8 cellular contexts compared by ENCODE assay signal in the genomic region with DNA sequence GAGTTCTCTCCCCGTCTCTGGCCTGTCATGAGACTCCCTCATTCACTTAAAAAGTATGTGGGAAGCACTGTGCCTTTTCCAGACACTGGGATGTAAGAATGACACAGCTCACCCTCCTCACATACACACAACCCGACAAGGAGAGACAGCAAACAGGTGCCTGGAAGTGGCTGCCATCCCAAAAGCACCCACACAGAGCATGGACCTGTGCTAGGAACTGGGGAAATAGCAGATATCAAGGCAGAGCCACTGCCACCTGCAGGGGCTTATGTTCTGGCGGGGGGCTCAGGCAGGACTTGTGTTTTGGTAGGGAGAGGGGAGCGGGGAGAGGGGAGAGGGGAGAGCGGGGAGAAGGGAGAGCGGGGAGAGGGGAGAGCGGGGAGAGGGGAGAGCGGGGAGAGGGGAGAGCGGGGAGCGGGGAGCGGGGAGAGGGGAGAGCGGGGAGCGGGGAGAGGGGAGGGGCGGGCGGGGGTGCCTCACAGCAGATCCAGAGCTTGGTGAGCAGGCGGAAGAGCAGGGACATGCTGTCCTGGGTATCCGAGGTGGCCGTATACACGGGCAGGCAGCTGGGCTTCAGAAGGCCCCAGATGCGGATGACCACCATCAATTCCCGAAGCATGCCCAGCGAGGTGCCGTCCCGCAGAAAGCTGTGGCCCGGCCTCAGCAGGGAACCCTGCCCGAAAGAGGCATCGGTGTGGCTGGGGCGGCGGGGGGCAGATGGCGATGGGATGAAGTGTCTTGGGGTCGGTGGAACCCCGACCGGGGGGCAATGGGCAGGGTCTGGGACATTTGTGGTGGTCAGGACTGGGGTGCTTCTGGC. TPM values are rescaled to one million over a fixed set of nuclear protein-coding genes. Genes with fewer than 3 reads are reported as not detected.
DNase-seq lines count a peak whose midpoint lies in the region; TF ChIP-seq lines count a peak whose summit lies in the region.

No MANE protein-coding gene starts in this region.

- H3K9me3 ChIP-seq in colonic mucosa (no peaks in the 10 kb centered on the region), osteoblast (ENCODE audit: low read depth, low read length) (no peaks in the 10 kb centered on the region), MG63 (no peaks in the 10 kb centered on the region)

- peak overlapping the region in 1 of 2 donors; percentile 66 for H3K9ac ChIP-seq in colonic mucosa (ENCODE audit: low read depth in 2 of 2, low read length in 2 of 2)

- H3K27ac Mint-ChIP-seq in IgD-negative memory B cell, result peak overlapping the region; percentile 82 to 98 (median 88)

- peaks cover 4 to 9% (median 6%) of the 10 kb centered on the region in 3 donors for H3K4me1 Mint-ChIP-seq in IgD-negative memory B cell

- H3K4me3 ChIP-seq in colonic mucosa (peak overlapping the region; percentile 22), osteoblast (ENCODE audit: insufficient read depth, low read length) (no peak overlapping the region), MG63 (no peak overlapping the region)

- no peaks in the 10 kb centered on the region for H3K9me3 Mint-ChIP-seq in IgD-negative memory B cell

- H3K27me3 ChIP-seq in colonic mucosa, result no peaks in the 10 kb centered on the region
- no peaks in the 10 kb centered on the region for H3K27me3 ChIP-seq in osteoblast (ENCODE audit: insufficient read depth, low read length)
- H3K27me3 ChIP-seq in MG63, result no peaks in the 10 kb centered on the region

- no peaks in the 10 kb centered on the region for H3K79me2 ChIP-seq in osteoblast (ENCODE audit: insufficient read depth, low read length)

- H3K27ac ChIP-seq in colonic mucosa, result peak overlapping the region; percentile 73
- H3K27ac ChIP-seq in osteoblast (ENCODE audit: low read depth, low read length), result no peak overlapping the region

- H3K4me1 ChIP-seq in colonic mucosa (peaks cover 5% of the 10 kb centered on the region), osteoblast (ENCODE audit: insufficient read depth, low read length) (peaks cover 16% of the 10 kb centered on the region)

- peaks cover 2% of the 10 kb centered on the region for H3K36me3 Mint-ChIP-seq in IgD-negative memory B cell

- H3K36me3 ChIP-seq in colonic mucosa (no peaks in the 10 kb centered on the region), osteoblast (ENCODE audit: insufficient read depth, low read length) (peaks cover 24% of the 10 kb centered on the region), MG63 (peaks cover 5% of the 10 kb centered on the region; the same call in 1 of the 2 replicates)

- H3K4me3 Mint-ChIP-seq in IgD-negative memory B cell, result peak overlapping the region in 2 of 4 donors; percentile 79 to 90

- DNase-seq in NCI-H1694 treated with DMSO at 0.1 percent for 48 hours (lab: John Stamatoyannopoulos, UW), result peak; percentile 7
- no peak for DNase-seq in NCI-H1694 (lab: John Stamatoyannopoulos, UW)
- DNase-seq in colonic mucosa, result no peak
- peak; percentile 92 for DNase-seq in osteoblast (ENCODE audit: insufficient read length, low spot score, missing footprints)
- no peak for DNase-seq in NCI-H2081 treated with DMSO at 0.1 percent for 48 hours (lab: John Stamatoyannopoulos, UW)
- no peak for DNase-seq in SIG-M5 treated with dmso at 0.1 percent for 504 hours (lab: John Stamatoyannopoulos, UW; ENCODE audit: unreplicated experiment)
- no peak for DNase-seq in MG63

- H4K20me1 ChIP-seq in osteoblast (ENCODE audit: insufficient read depth, low read length), result peaks cover 11% of the 10 kb centered on the region

- TF ChIP-seq CTCF in colonic mucosa (IDR thresholded peaks at IDR 0.05) (no peak), osteoblast (IDR thresholded peaks at IDR 0.05; ENCODE audit: extremely low read depth, low read depth, low read length) (no peak)

- H3K4me2 ChIP-seq in osteoblast (ENCODE audit: insufficient read depth, low read length), result no peak overlapping the region

- intact Hi-C loops in colonic mucosa (cut with DNase I), result no loop called here

- H2AFZ ChIP-seq in osteoblast (ENCODE audit: low read length), result no peak overlapping the region

- no peaks in the 10 kb centered on the region for H3K27me3 Mint-ChIP-seq in IgD-negative memory B cell

RNA-seq across cellular contexts. Expression of a gene that starts 12.2 kb away (rescaled TPM):
- polyA plus RNA-seq in IgD-negative memory B cell, result 6.3 TPM
- total RNA-seq in colonic mucosa, result 10 to 100 TPM; 42.2 to 55.3 TPM
- total RNA-seq in osteoblast, result 8.3 and 19.9 TPM in 2 replicates
- 2.8 TPM in 1 of 2 replicates, not detected in the other for total RNA-seq in MG63 (2014; rRNA removed; shearing (Covaris generic); ENCODE audit: low replicate concordance)

RNA-seq across cellular contexts. Expression of a gene that starts 19.6 kb away (rescaled TPM):
- not detected for polyA plus RNA-seq in IgD-negative memory B cell
- total RNA-seq in colonic mucosa (not detected), osteoblast (0.36 and 0.59 TPM in 2 replicates)
- not detected in 2 replicates for total RNA-seq in MG63 (2014; rRNA removed; shearing (Covaris generic); ENCODE audit: low replicate concordance)

RNA-seq across cellular contexts. Expression of a gene that starts 21.3 kb away (rescaled TPM):
- 138 TPM for polyA plus RNA-seq in IgD-negative memory B cell
- total RNA-seq in colonic mucosa (10 to 100 TPM; 73.3 to 83.2 TPM), osteoblast (20.6 and 25.0 TPM in 2 replicates)
- total RNA-seq in MG63 (2014; rRNA removed; shearing (Covaris generic); ENCODE audit: low replicate concordance), result 18.1 and 20.4 TPM in 2 replicates

RNA-seq across cellular contexts. Expression of a gene that starts 21.6 kb away (rescaled TPM):
- not detected for polyA plus RNA-seq in IgD-negative memory B cell
- total RNA-seq in colonic mucosa (not detected), osteoblast (not detected in 2 replicates)
- not detected in 2 replicates for total RNA-seq in MG63 (2014; rRNA removed; shearing (Covaris generic); ENCODE audit: low replicate concordance)

RNA-seq across cellular contexts. Expression of a gene that starts 30.9 kb away (rescaled TPM):
- polyA plus RNA-seq in IgD-negative memory B cell, result not detected
- total RNA-seq in colonic mucosa (not detected), osteoblast (not detected in 2 replicates)
- total RNA-seq in MG63 (2014; rRNA removed; shearing (Covaris generic); ENCODE audit: low replicate concordance), result not detected in 2 replicates

Comparison
In these comparisons a context has a peak if more than half of its experiments do, and no peak if none do; other contexts are left out.
1. DNase-seq: peak in NCI-H1694 treated with DMSO at 0.1 percent for 48 hours (single experiment) and osteoblast (single experiment); none in NCI-H1694 (single experiment), colonic mucosa (single experiment), NCI-H2081 treated with DMSO at 0.1 percent for 48 hours (single experiment), SIG-M5 treated with dmso at 0.1 percent for 504 hours (single experiment) and MG63 (single experiment).